Comparison of ENCODE assay signal across 23 cellular contexts in the genomic region with DNA sequence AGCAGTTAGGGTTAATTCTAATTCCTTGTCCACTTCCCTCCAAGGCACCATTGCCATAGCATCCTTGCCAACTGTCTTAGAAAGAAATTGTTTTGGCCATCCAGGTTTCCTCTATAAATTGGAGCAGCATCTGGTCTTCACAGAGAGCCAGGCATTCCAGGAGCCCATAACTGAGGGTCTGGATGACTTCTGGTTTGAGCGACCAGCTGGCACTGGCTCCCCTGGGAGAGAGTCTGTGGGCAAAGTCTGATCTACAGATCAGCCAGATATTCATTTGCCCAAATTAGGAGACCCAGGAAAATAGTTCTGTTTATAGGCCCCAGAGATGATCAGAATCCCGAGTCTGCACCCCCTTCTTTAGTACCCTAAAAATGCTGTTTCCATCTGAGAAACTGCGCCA. TPM values are rescaled to one million over a fixed set of nuclear protein-coding genes. Genes with fewer than 3 reads are reported as not detected.
DNase-seq lines count a peak whose midpoint lies in the region; ATAC-seq lines count a peak whose summit lies in the region.
"Had no signal": no experiment of that assay in that cellular context is flagged by ENCODE, and none has a peak within 500 bp of the region (broad histone marks: within the 10 kb centered on the region; RNA-seq: fewer than 3 reads in every experiment).

No MANE protein-coding gene starts in this region.

- DNase-seq in NCI-H82 (lab: John Stamatoyannopoulos, UW) (peak; percentile 6), NCI-H82 treated with DMSO at 0.1 percent for 48 hours (lab: John Stamatoyannopoulos, UW; ENCODE audit: unreplicated experiment) (no peak), NCI-H1694 treated with DMSO at 0.1 percent for 48 hours (lab: John Stamatoyannopoulos, UW) (peak; percentile 91), NCI-H524 treated with DMSO at 0.1 percent for 48 hours (lab: John Stamatoyannopoulos, UW) (peak; percentile 86), SIG-M5 (lab: John Stamatoyannopoulos, UW) (no peak), G401 (ENCODE audit: low spot score) (no peak), A172 (ENCODE audit: low spot score) (no peak)
- DNase-seq: ACHN; Caco-2; CD8-positive, alpha-beta T cell; DMS79 treated with DMSO at 0.1 percent for 48 hours; HCEC 1CT; MM.1S; NCI-H1417; NCI-H187 treated with DMSO at 0.1 percent for 48 hours; NCI-H2107; NCI-H748 treated with DMSO at 0.1 percent for 48 hours; NK-92 treated with Interleukin-12 subunit alpha and Interleukin-12 subunit beta, amount 100 ng/mL, for 24 hours; PC-3; SJCRH30; T-cell had no signal

- ATAC-seq in GM21619 (IDR thresholded peaks at IDR 0.05; ENCODE audit: unreplicated experiment): no peak
- ATAC-seq: CD8-positive, alpha-beta T cell; PC-3; T-cell had no signal

- in situ Hi-C loops in G401 (cut with HindIII; ENCODE audit: low sequenced_read_pairs): no loop called here

RNA-seq across cellular contexts. Expression of gene VSX2, which starts 16.0 kb away (rescaled TPM):
- not detected in 2 replicates for total RNA-seq in G401 (2014; rRNA removed; shearing (Covaris generic))
- not detected in 2 replicates for total RNA-seq in A172 (2014; rRNA removed; shearing (Covaris generic))
- total RNA-seq: Caco-2; CD8-positive, alpha-beta T cell; NCI-H460; PC-3; T-cell had no signal

RNA-seq across cellular contexts. Expression of gene ABCD4, which starts 47.5 kb away (rescaled TPM):
- 30.6 and 38.3 TPM in 2 replicates for total RNA-seq in G401 (2014; rRNA removed; shearing (Covaris generic))
- 13.1 and 15.8 TPM in 2 replicates for total RNA-seq in A172 (2014; rRNA removed; shearing (Covaris generic))

Comparison
In these comparisons a context has a peak if more than half of its experiments do, and no peak if none do; other contexts are left out.
1. DNase-seq: peak in NCI-H82 (single experiment), NCI-H1694 treated with DMSO at 0.1 percent for 48 hours (single experiment) and NCI-H524 treated with DMSO at 0.1 percent for 48 hours (single experiment); none in NCI-H82 treated with DMSO at 0.1 percent for 48 hours (single experiment), SIG-M5 (single experiment), G401 (single experiment) and A172 (single experiment).